1 cellular context compared by ENCODE assay signal in the genomic region with DNA sequence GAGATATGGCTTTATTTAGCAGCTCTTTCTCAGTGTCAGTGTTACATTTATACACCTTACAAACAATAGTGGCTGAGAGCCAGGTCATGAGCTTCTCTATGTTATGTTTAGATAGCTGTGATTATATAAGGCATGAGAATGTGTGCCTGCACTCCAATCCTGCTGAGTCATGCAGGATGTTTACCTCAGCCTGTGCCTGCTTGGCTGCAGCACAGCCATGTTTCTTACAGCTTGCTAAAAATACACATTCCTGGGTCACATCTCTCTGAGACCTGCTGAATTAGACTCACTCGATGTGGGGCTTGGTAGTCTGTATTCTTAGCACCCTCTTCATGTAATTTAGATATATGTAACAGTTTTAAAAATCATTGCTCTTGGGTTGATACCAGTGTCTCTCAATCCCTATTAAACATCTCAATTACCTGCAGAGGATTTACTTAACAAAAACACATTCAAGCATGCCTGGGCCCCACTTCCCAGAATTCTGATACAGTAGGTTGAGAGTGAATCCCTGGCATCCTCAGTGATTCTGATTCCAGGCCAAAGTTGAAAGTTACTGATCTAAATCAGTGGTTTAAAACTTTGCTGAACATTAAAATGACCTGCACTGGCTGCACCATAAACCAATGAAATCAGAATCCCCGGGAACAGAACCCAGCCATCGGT.
TF ChIP-seq lines count a peak whose summit lies in the region.

No MANE protein-coding gene starts in this region.

TF ChIP-seq in HepG2, 621 proteins besides CTCF, POLR2A, EP300 and RAD21 (continued from another document and continues in another):
- TF ChIP-seq, protein P1, sequence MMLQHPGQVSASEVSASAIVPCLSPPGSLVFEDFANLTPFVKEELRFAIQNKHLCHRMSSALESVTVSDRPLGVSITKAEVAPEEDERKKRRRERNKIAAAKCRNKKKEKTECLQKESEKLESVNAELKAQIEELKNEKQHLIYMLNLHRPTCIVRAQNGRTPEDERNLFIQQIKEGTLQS (CRISPR knock-in tag; IDR thresholded peaks at IDR 0.05): peak; percentile 47; the same call in 1 of the 2 replicates
- peak; percentile 92 for TF ChIP-seq TFE3 (CRISPR knock-in tag; IDR thresholded peaks at IDR 0.05)
- TF ChIP-seq, protein P2, sequence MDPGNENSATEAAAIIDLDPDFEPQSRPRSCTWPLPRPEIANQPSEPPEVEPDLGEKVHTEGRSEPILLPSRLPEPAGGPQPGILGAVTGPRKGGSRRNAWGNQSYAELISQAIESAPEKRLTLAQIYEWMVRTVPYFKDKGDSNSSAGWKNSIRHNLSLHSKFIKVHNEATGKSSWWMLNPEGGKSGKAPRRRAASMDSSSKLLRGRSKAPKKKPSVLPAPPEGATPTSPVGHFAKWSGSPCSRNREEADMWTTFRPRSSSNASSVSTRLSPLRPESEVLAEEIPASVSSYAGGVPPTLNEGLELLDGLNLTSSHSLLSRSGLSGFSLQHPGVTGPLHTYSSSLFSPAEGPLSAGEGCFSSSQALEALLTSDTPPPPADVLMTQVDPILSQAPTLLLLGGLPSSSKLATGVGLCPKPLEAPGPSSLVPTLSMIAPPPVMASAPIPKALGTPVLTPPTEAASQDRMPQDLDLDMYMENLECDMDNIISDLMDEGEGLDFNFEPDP (CRISPR knock-in tag; conservative IDR thresholded peaks at IDR 0.05): no peak
- no peak for TF ChIP-seq EHMT2 (IDR thresholded peaks at IDR 0.05; ENCODE audit: borderline replicate concordance, low read depth, low read length)
- TF ChIP-seq, protein P3, sequence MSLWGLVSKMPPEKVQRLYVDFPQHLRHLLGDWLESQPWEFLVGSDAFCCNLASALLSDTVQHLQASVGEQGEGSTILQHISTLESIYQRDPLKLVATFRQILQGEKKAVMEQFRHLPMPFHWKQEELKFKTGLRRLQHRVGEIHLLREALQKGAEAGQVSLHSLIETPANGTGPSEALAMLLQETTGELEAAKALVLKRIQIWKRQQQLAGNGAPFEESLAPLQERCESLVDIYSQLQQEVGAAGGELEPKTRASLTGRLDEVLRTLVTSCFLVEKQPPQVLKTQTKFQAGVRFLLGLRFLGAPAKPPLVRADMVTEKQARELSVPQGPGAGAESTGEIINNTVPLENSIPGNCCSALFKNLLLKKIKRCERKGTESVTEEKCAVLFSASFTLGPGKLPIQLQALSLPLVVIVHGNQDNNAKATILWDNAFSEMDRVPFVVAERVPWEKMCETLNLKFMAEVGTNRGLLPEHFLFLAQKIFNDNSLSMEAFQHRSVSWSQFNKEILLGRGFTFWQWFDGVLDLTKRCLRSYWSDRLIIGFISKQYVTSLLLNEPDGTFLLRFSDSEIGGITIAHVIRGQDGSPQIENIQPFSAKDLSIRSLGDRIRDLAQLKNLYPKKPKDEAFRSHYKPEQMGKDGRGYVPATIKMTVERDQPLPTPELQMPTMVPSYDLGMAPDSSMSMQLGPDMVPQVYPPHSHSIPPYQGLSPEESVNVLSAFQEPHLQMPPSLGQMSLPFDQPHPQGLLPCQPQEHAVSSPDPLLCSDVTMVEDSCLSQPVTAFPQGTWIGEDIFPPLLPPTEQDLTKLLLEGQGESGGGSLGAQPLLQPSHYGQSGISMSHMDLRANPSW (CRISPR knock-in tag; IDR thresholded peaks at IDR 0.05; ENCODE audit: borderline replicate concordance): no peak
- TF ChIP-seq, protein P4, sequence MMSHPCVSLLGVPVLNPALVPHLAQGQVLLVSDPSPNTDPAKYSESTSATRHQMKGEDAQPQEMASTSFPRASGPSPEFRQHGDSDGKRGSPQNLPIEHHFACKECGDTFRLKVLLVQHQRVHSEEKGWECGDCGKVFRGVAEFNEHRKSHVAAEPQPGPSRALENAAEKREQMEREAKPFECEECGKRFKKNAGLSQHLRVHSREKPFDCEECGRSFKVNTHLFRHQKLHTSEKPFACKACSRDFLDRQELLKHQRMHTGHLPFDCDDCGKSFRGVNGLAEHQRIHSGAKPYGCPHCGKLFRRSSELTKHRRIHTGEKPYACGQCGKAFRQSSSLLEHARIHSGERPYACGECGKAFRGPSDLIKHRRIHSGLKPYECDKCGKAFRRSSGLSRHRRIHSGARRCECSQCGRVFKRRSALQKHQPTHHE (CRISPR knock-in tag; IDR thresholded peaks at IDR 0.05; ENCODE audit: borderline replicate concordance): no peak
- TF ChIP-seq, protein P5, sequence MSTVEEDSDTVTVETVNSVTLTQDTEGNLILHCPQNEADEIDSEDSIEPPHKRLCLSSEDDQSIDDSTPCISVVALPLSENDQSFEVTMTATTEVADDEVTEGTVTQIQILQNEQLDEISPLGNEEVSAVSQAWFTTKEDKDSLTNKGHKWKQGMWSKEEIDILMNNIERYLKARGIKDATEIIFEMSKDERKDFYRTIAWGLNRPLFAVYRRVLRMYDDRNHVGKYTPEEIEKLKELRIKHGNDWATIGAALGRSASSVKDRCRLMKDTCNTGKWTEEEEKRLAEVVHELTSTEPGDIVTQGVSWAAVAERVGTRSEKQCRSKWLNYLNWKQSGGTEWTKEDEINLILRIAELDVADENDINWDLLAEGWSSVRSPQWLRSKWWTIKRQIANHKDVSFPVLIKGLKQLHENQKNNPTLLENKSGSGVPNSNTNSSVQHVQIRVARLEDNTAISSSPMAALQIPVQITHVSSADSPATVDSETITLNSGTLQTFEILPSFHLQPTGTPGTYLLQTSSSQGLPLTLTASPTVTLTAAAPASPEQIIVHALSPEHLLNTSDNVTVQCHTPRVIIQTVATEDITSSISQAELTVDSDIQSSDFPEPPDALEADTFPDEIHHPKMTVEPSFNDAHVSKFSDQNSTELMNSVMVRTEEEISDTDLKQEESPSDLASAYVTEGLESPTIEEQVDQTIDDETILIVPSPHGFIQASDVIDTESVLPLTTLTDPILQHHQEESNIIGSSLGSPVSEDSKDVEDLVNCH (CRISPR knock-in tag; IDR thresholded peaks at IDR 0.05): no peak
- peak; percentile 89 for TF ChIP-seq NFE2 (CRISPR knock-in tag; IDR thresholded peaks at IDR 0.05)
- TF ChIP-seq CENPBD1 (CRISPR knock-in tag; IDR thresholded peaks at IDR 0.05; ENCODE audit: borderline replicate concordance, low read depth): no peak
- no peak for TF ChIP-seq ARNTL (CRISPR knock-in tag; IDR thresholded peaks at IDR 0.05)
- TF ChIP-seq CREB1 (IDR thresholded peaks at IDR 0.05): no peak
- TF ChIP-seq CREB1 (CRISPR knock-in tag; IDR thresholded peaks at IDR 0.05): no peak
- TF ChIP-seq HINFP (CRISPR knock-in tag; IDR thresholded peaks at IDR 0.05; ENCODE audit: low read depth): no peak
- TF ChIP-seq TFAP4 (IDR thresholded peaks at IDR 0.05; ENCODE audit: borderline replicate concordance, low read depth): no peak
- no peak for TF ChIP-seq SIX4 (CRISPR knock-in tag; IDR thresholded peaks at IDR 0.05)
- no peak for TF ChIP-seq RORA (CRISPR knock-in tag; IDR thresholded peaks at IDR 0.05)
- no peak for TF ChIP-seq GPN1 (CRISPR knock-in tag; IDR thresholded peaks at IDR 0.05; ENCODE audit: borderline replicate concordance)
- TF ChIP-seq, protein P6, sequence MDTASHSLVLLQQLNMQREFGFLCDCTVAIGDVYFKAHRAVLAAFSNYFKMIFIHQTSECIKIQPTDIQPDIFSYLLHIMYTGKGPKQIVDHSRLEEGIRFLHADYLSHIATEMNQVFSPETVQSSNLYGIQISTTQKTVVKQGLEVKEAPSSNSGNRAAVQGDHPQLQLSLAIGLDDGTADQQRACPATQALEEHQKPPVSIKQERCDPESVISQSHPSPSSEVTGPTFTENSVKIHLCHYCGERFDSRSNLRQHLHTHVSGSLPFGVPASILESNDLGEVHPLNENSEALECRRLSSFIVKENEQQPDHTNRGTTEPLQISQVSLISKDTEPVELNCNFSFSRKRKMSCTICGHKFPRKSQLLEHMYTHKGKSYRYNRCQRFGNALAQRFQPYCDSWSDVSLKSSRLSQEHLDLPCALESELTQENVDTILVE (CRISPR knock-in tag; IDR thresholded peaks at IDR 0.05): no peak
- TF ChIP-seq CCAR2 (optimal IDR thresholded peaks at IDR 0.05; ENCODE audit: low read depth, low read length): no peak
- TF ChIP-seq ZSCAN29 (CRISPR knock-in tag; conservative IDR thresholded peaks at IDR 0.05): no peak
- TF ChIP-seq SMARCE1 (IDR thresholded peaks at IDR 0.05; ENCODE audit: borderline replicate concordance): no peak
- no peak for TF ChIP-seq ZNF274 (CRISPR knock-in tag; IDR thresholded peaks at IDR 0.05)
- TF ChIP-seq, protein P7, sequence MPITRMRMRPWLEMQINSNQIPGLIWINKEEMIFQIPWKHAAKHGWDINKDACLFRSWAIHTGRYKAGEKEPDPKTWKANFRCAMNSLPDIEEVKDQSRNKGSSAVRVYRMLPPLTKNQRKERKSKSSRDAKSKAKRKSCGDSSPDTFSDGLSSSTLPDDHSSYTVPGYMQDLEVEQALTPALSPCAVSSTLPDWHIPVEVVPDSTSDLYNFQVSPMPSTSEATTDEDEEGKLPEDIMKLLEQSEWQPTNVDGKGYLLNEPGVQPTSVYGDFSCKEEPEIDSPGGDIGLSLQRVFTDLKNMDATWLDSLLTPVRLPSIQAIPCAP (CRISPR knock-in tag; IDR thresholded peaks at IDR 0.05; ENCODE audit: low read depth): no peak
- no peak for TF ChIP-seq TEAD2 (CRISPR knock-in tag; IDR thresholded peaks at IDR 0.05)
- no peak for TF ChIP-seq IKZF1 (IDR thresholded peaks at IDR 0.05)
- peak; percentile 11; the same call in 1 of the 2 replicates for TF ChIP-seq KDM1A (CRISPR knock-in tag; IDR thresholded peaks at IDR 0.05)
- no peak for TF ChIP-seq ZNF10 (CRISPR knock-in tag; IDR thresholded peaks at IDR 0.05; ENCODE audit: borderline replicate concordance, low read depth)
- TF ChIP-seq, protein P8, sequence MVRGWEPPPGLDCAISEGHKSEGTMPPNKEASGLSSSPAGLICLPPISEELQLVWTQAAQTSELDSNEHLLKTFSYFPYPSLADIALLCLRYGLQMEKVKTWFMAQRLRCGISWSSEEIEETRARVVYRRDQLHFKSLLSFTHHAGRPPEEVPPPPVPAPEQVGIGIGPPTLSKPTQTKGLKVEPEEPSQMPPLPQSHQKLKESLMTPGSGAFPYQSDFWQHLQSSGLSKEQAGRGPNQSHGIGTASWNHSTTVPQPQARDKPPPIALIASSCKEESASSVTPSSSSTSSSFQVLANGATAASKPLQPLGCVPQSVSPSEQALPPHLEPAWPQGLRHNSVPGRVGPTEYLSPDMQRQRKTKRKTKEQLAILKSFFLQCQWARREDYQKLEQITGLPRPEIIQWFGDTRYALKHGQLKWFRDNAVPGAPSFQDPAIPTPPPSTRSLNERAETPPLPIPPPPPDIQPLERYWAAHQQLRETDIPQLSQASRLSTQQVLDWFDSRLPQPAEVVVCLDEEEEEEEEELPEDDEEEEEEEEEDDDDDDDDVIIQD (CRISPR knock-in tag; IDR thresholded peaks at IDR 0.05; ENCODE audit: low read depth): peak; percentile 61; the same call in 1 of the 2 replicates
- TF ChIP-seq ZNF770 (CRISPR knock-in tag; IDR thresholded peaks at IDR 0.05): no peak
- TF ChIP-seq ZFX (CRISPR knock-in tag; IDR thresholded peaks at IDR 0.05; ENCODE audit: low read depth): no peak
- TF ChIP-seq GATAD1 (CRISPR knock-in tag; IDR thresholded peaks at IDR 0.05): no peak; the same call in 1 of the 2 replicates
- no peak for TF ChIP-seq KMT2A (CRISPR knock-in tag; IDR thresholded peaks at IDR 0.05)
- no peak for TF ChIP-seq ZNF589 (CRISPR knock-in tag; conservative IDR thresholded peaks at IDR 0.05)
- TF ChIP-seq ZNF75D (CRISPR knock-in tag; IDR thresholded peaks at IDR 0.05; ENCODE audit: borderline replicate concordance): no peak
- no peak for TF ChIP-seq HOXD1 (CRISPR knock-in tag; IDR thresholded peaks at IDR 0.05)
- TF ChIP-seq ZNF292 (CRISPR knock-in tag; IDR thresholded peaks at IDR 0.05; ENCODE audit: borderline replicate concordance, low read depth): no peak
- no peak for TF ChIP-seq BRD4 (CRISPR knock-in tag; IDR thresholded peaks at IDR 0.05)
- no peak for TF ChIP-seq ZNF333 (CRISPR knock-in tag; IDR thresholded peaks at IDR 0.05; ENCODE audit: borderline replicate concordance)
- TF ChIP-seq ZNF180 (CRISPR knock-in tag; IDR thresholded peaks at IDR 0.05; ENCODE audit: borderline replicate concordance, low read depth): no peak
- TF ChIP-seq ZNF709 (CRISPR knock-in tag; IDR thresholded peaks at IDR 0.05): no peak
